11 cellular contexts compared by ENCODE assay signal in genomic region chr1:92563457-92564216, GRCh38.
A peak's percentile ranks its signal among the peaks of the same experiment; 100 is the strongest.
DNase-seq lines count a peak whose midpoint lies in the region; ATAC-seq and TF ChIP-seq lines count a peak whose summit lies in the region.
"Had no signal": no experiment of that assay in that cellular context is flagged by ENCODE, and none has a peak within 500 bp of the region (broad histone marks: within the 10 kb centered on the region; RNA-seq: fewer than 3 reads in every experiment).

No MANE protein-coding gene starts in this region.

- H3K36me3 ChIP-seq in mesendoderm (ENCODE audit: control insufficient read depth, insufficient read depth, low read length): no peaks in the 10 kb centered on the region
- H3K36me3 ChIP-seq: thoracic aorta had no signal

- no peak overlapping the region for H2AK5ac ChIP-seq in mesendoderm (ENCODE audit: low read length)

- ATAC-seq in GM21737 (IDR thresholded peaks at IDR 0.05; ENCODE audit: unreplicated experiment): peak; percentile 85
- peak; percentile 94 for ATAC-seq in HG03460 (IDR thresholded peaks at IDR 0.05; ENCODE audit: unreplicated experiment)
- ATAC-seq in natural killer cell treated with Interleukin-12 subunit alpha and Interleukin-12 subunit beta and Interleukin-15 and Interleukin-18, amount 100 ng/mL, for 72 hours: peak in 1 of 2 donors; percentile 62

- POLR2A ChIA-PET in activated CD4-positive, alpha-beta memory T cell treated with anti-CD3 and anti-CD28 coated beads, Interleukin-2, amount 10 ng/mL, durations not matched to agents 7 days and 5 days (lab: Charles Lee): interaction anchor here (0.6 to 2.1 kb wide), 7 partner anchors 10 to 101 kb away, joined by 3 to 18 read pairs (median 4); partner anchors contain the start of gene GFI1
- POLR2A ChIA-PET in activated CD4-positive, alpha-beta memory T cell treated with anti-CD3 and anti-CD28 coated beads for 36 hours (lab: Charles Lee): interaction anchor here (0.9 kb wide), 1 partner anchor 9 kb away, joined by 3 read pairs; no protein-coding TSS in a partner anchor

- WGBS in mesendoderm (ENCODE audit: extremely low coverage, insufficient coverage, low lambda C conversion rate): no CpG with 5 or more reads among the region's 6 CpGs

- H4K8ac ChIP-seq in mesendoderm (ENCODE audit: low read depth, low read length): no peak overlapping the region

- no peak for TF ChIP-seq CTCF in Calu3 (IDR thresholded peaks at IDR 0.05; ENCODE audit: unreplicated experiment)

- no peak overlapping the region for H3K56ac ChIP-seq in mesendoderm (ENCODE audit: low read length)

- H3K79me1 ChIP-seq in mesendoderm (ENCODE audit: low read length): no peaks in the 10 kb centered on the region

- H3K4me3 ChIP-seq in mesendoderm (ENCODE audit: low read length): no peak overlapping the region
- H3K4me3 ChIP-seq: thoracic aorta had no signal

- no peak overlapping the region for H3K4me3 Mint-ChIP-seq in activated CD4-positive, alpha-beta memory T cell treated with anti-CD3 and anti-CD28 coated beads, Interleukin-2, amount 10 ng/mL, durations not matched to agents 7 days and 5 days
- H3K4me3 Mint-ChIP-seq in activated CD4-positive, alpha-beta memory T cell treated with anti-CD3 and anti-CD28 coated beads for 36 hours: no peak overlapping the region
- peak overlapping the region; percentile 20 for H3K4me3 Mint-ChIP-seq in natural killer cell treated with Interleukin-12 subunit alpha and Interleukin-12 subunit beta and Interleukin-15 and Interleukin-18, amount 100 ng/mL, for 72 hours
- H3K4me3 Mint-ChIP-seq in Calu3 (ENCODE audit: low read depth, unreplicated experiment): no peak overlapping the region

- no TSS peak for BruUV-seq in Calu3 (replicated peaks; lab: Mats Ljungman, UMichigan)

- peaks cover 42% of the 10 kb centered on the region for H3K4me1 Mint-ChIP-seq in activated CD4-positive, alpha-beta memory T cell treated with anti-CD3 and anti-CD28 coated beads, Interleukin-2, amount 10 ng/mL, durations not matched to agents 7 days and 5 days
- H3K4me1 Mint-ChIP-seq in activated CD4-positive, alpha-beta memory T cell treated with anti-CD3 and anti-CD28 coated beads for 36 hours (ENCODE audit: low read depth): peaks cover 32% of the 10 kb centered on the region
- peaks cover 2 to 8% of the 10 kb centered on the region in 2 donors for H3K4me1 Mint-ChIP-seq in natural killer cell treated with Interleukin-12 subunit alpha and Interleukin-12 subunit beta and Interleukin-15 and Interleukin-18, amount 100 ng/mL, for 72 hours (ENCODE audit: low read depth in 2 of 2)
- H3K4me1 Mint-ChIP-seq in Calu3 (ENCODE audit: low read depth, unreplicated experiment): no peaks in the 10 kb centered on the region

- DNase-seq in activated CD4-positive, alpha-beta memory T cell treated with anti-CD3 and anti-CD28 coated beads, Interleukin-2, amount 10 ng/mL, durations not matched to agents 7 days and 5 days: no peak
- DNase-seq in activated CD4-positive, alpha-beta memory T cell treated with anti-CD3 and anti-CD28 coated beads for 36 hours: no peak
- no peak for DNase-seq in natural killer cell treated with Interleukin-12 subunit alpha and Interleukin-12 subunit beta and Interleukin-15 and Interleukin-18, amount 100 ng/mL, for 72 hours (ENCODE audit: low spot score)
- DNase-seq in Calu3 (no peak), mesendoderm (no peak), activated gamma-delta T cell (lab: John Stamatoyannopoulos, UW) (no peak)
- DNase-seq: activated CD4-positive, CD25-positive, alpha-beta regulatory T cell treated with anti-CD3 and anti-CD28 coated beads, Interleukin-2, amount 50 U/mL, for 72 hours; small intestine had no signal

- H2BK5ac ChIP-seq in mesendoderm (ENCODE audit: low read length): no peak overlapping the region

- peaks cover 5% of the 10 kb centered on the region for H3K36me3 Mint-ChIP-seq in activated CD4-positive, alpha-beta memory T cell treated with anti-CD3 and anti-CD28 coated beads, Interleukin-2, amount 10 ng/mL, durations not matched to agents 7 days and 5 days (ENCODE audit: low read depth)
- H3K36me3 Mint-ChIP-seq in activated CD4-positive, alpha-beta memory T cell treated with anti-CD3 and anti-CD28 coated beads for 36 hours: peaks cover 54% of the 10 kb centered on the region
- peaks cover 4% of the 10 kb centered on the region for H3K36me3 Mint-ChIP-seq in natural killer cell treated with Interleukin-12 subunit alpha and Interleukin-12 subunit beta and Interleukin-15 and Interleukin-18, amount 100 ng/mL, for 72 hours
- no peaks in the 10 kb centered on the region for H3K36me3 Mint-ChIP-seq in Calu3 (ENCODE audit: insufficient read depth, unreplicated experiment)

- no peak overlapping the region for H2BK15ac ChIP-seq in mesendoderm (replicated peaks; ENCODE audit: low read depth)

- no peak overlapping the region for H3K23ac ChIP-seq in mesendoderm (ENCODE audit: low read length)

- no peak overlapping the region for H3K9ac ChIP-seq in mesendoderm (ENCODE audit: low read length)

- no peak overlapping the region for H3K18ac ChIP-seq in mesendoderm (ENCODE audit: low read length)

- no peak overlapping the region for H3K4me2 ChIP-seq in mesendoderm (ENCODE audit: low read length)

- CTCF ChIA-PET in activated CD4-positive, alpha-beta memory T cell treated with anti-CD3 and anti-CD28 coated beads, Interleukin-2, amount 10 ng/mL, durations not matched to agents 7 days and 5 days (lab: Charles Lee): interaction anchor here (0.7 to 2.4 kb wide), 3 partner anchors 20 to 80 kb away, joined by 3 to 12 read pairs (median 6); no protein-coding TSS in a partner anchor
- CTCF ChIA-PET in activated CD4-positive, alpha-beta memory T cell treated with anti-CD3 and anti-CD28 coated beads for 36 hours (lab: Charles Lee): interaction anchor here (1.4 kb wide), 1 partner anchor 26 kb away, joined by 4 read pairs; no protein-coding TSS in a partner anchor
- CTCF ChIA-PET in Calu3 (lab: Charles Lee): interaction anchor here (0.7 kb wide), 1 partner anchor 593 kb away, joined by 3 read pairs; no protein-coding TSS in a partner anchor

- H3K79me2 ChIP-seq in mesendoderm (ENCODE audit: control insufficient read depth, insufficient read depth, low read length): no peaks in the 10 kb centered on the region

- no peaks in the 10 kb centered on the region for H3K9me3 Mint-ChIP-seq in activated CD4-positive, alpha-beta memory T cell treated with anti-CD3 and anti-CD28 coated beads, Interleukin-2, amount 10 ng/mL, durations not matched to agents 7 days and 5 days
- H3K9me3 Mint-ChIP-seq in activated CD4-positive, alpha-beta memory T cell treated with anti-CD3 and anti-CD28 coated beads for 36 hours: no peaks in the 10 kb centered on the region
- no peaks in the 10 kb centered on the region for H3K9me3 Mint-ChIP-seq in natural killer cell treated with Interleukin-12 subunit alpha and Interleukin-12 subunit beta and Interleukin-15 and Interleukin-18, amount 100 ng/mL, for 72 hours
- H3K9me3 Mint-ChIP-seq in Calu3 (ENCODE audit: low read depth, unreplicated experiment): no peaks in the 10 kb centered on the region

- H3K4me1 ChIP-seq in mesendoderm (ENCODE audit: control insufficient read depth, low read depth, low read length): no peaks in the 10 kb centered on the region

- H2BK120ac ChIP-seq in mesendoderm (ENCODE audit: low read depth, low read length): no peak overlapping the region

- no peaks in the 10 kb centered on the region for H3K27me3 ChIP-seq in mesendoderm (ENCODE audit: insufficient read depth, low read length, poor library complexity)

- intact Hi-C loops in activated CD4-positive, alpha-beta memory T cell treated with anti-CD3 and anti-CD28 coated beads for 36 hours (cut with micrococcal nuclease): no loop called here
- intact Hi-C loops in Calu3 (cut with micrococcal nuclease; ENCODE audit: unreplicated experiment): no loop called here

- no peak overlapping the region for H3K27ac ChIP-seq in mesendoderm (ENCODE audit: low read depth, low read length)
- H3K27ac ChIP-seq: thoracic aorta had no signal

- peak overlapping the region; percentile 63 for H3K27ac Mint-ChIP-seq in activated CD4-positive, alpha-beta memory T cell treated with anti-CD3 and anti-CD28 coated beads, Interleukin-2, amount 10 ng/mL, durations not matched to agents 7 days and 5 days
- no peak overlapping the region for H3K27ac Mint-ChIP-seq in activated CD4-positive, alpha-beta memory T cell treated with anti-CD3 and anti-CD28 coated beads for 36 hours
- peak overlapping the region in 1 of 2 donors; percentile 41 for H3K27ac Mint-ChIP-seq in natural killer cell treated with Interleukin-12 subunit alpha and Interleukin-12 subunit beta and Interleukin-15 and Interleukin-18, amount 100 ng/mL, for 72 hours
- no peak overlapping the region for H3K27ac Mint-ChIP-seq in Calu3 (ENCODE audit: unreplicated experiment)

- no peak overlapping the region for H3K4ac ChIP-seq in mesendoderm (ENCODE audit: low read depth, low read length)

- no peaks in the 10 kb centered on the region for H3K27me3 Mint-ChIP-seq in activated CD4-positive, alpha-beta memory T cell treated with anti-CD3 and anti-CD28 coated beads, Interleukin-2, amount 10 ng/mL, durations not matched to agents 7 days and 5 days
- no peaks in the 10 kb centered on the region for H3K27me3 Mint-ChIP-seq in activated CD4-positive, alpha-beta memory T cell treated with anti-CD3 and anti-CD28 coated beads for 36 hours
- H3K27me3 Mint-ChIP-seq in natural killer cell treated with Interleukin-12 subunit alpha and Interleukin-12 subunit beta and Interleukin-15 and Interleukin-18, amount 100 ng/mL, for 72 hours: no peaks in the 10 kb centered on the region
- H3K27me3 Mint-ChIP-seq in Calu3 (ENCODE audit: unreplicated experiment): no peaks in the 10 kb centered on the region

- H4K5ac ChIP-seq in mesendoderm (ENCODE audit: low read length): no peak overlapping the region
